ENCODE assay signal across 8 cellular contexts in genomic region chr7:32164341-32164996, GRCh38.
DNase-seq lines count a peak whose midpoint lies in the region; ATAC-seq, FAIRE-seq and TF ChIP-seq lines count a peak whose summit lies in the region.

No MANE protein-coding gene starts in this region.

- no peak for ATAC-seq in GM18861 (IDR thresholded peaks at IDR 0.05; ENCODE audit: unreplicated experiment)

- TF ChIP-seq CTCF in AG09319 (IDR thresholded peaks at IDR 0.05; ENCODE audit: low read depth, low read length) = peak; percentile 39
- peak; percentile 42 for TF ChIP-seq CTCF in LNCaP clone FGC (IDR thresholded peaks at IDR 0.05; ENCODE audit: control insufficient read depth, extremely low read depth, insufficient read depth)
- TF ChIP-seq CTCF in astrocyte (IDR thresholded peaks at IDR 0.05; ENCODE audit: insufficient read depth, low read depth, low read length) = peak; percentile 68

- H3K27ac Mint-ChIP-seq in astrocyte (ENCODE audit: unreplicated experiment) = peak overlapping the region; percentile 99

- H3K9ac ChIP-seq in astrocyte (ENCODE audit: low read length) = peak overlapping the region; percentile 77

- H3K4me1 ChIP-seq in astrocyte (ENCODE audit: insufficient read depth, low read length) = peaks cover 38% of the 10 kb centered on the region

- no peaks in the 10 kb centered on the region for H3K27me3 ChIP-seq in astrocyte (ENCODE audit: insufficient read depth, low read length)

- no peaks in the 10 kb centered on the region for H3K79me2 ChIP-seq in astrocyte (ENCODE audit: insufficient read depth, low read length)

- no peaks in the 10 kb centered on the region for H3K9me3 Mint-ChIP-seq in astrocyte (ENCODE audit: unreplicated experiment)

- no peaks in the 10 kb centered on the region for H3K27me3 Mint-ChIP-seq in astrocyte (ENCODE audit: low read depth, unreplicated experiment)

- H3K9me3 ChIP-seq in astrocyte (ENCODE audit: insufficient read depth, low read depth, low read length) = no peaks in the 10 kb centered on the region

- no peaks in the 10 kb centered on the region for H4K20me1 ChIP-seq in astrocyte (ENCODE audit: insufficient read depth, low read length)

- DNase-seq in AG09319 (ENCODE audit: extremely low read depth, low read depth) = no peak
- DNase-seq in LNCaP clone FGC (ENCODE audit: low read depth) = peak; percentile 13
- DNase-seq in astrocyte (ENCODE audit: low read depth) = peak; percentile 78
- DNase-seq in inferior parietal cortex (ENCODE audit: extremely low spot score) = peak; percentile 57
- DNase-seq in activated CD4-positive, CD25-positive, alpha-beta regulatory T cell (lab: John Stamatoyannopoulos, UW) = no peak
- no peak for DNase-seq in posterior vena cava (ENCODE audit: low spot score)
- no peak for DNase-seq in middle frontal gyrus (ENCODE audit: extremely low spot score, low spot score)

- no peak for FAIRE-seq in astrocyte (lab: Jason Lieb, UNC)

- no peak overlapping the region for H3K4me3 Mint-ChIP-seq in astrocyte (ENCODE audit: unreplicated experiment)

- peaks cover 47% of the 10 kb centered on the region for H3K4me1 Mint-ChIP-seq in astrocyte (ENCODE audit: low read depth, unreplicated experiment)

- peak overlapping the region; percentile 24 for H3K4me2 ChIP-seq in astrocyte (ENCODE audit: low read length)

- no peaks in the 10 kb centered on the region for H3K36me3 ChIP-seq in astrocyte (ENCODE audit: insufficient read depth, low read length)

- H3K36me3 Mint-ChIP-seq in astrocyte (ENCODE audit: low read depth, unreplicated experiment) = no peaks in the 10 kb centered on the region

- H2AFZ ChIP-seq in astrocyte (ENCODE audit: low read depth, low read length) = no peak overlapping the region

- peak overlapping the region; percentile 99 for H3K27ac ChIP-seq in astrocyte (ENCODE audit: low read depth, low read length)

- intact Hi-C loops in posterior vena cava (cut with DNase I) = loop anchor here in 1 of 2 donors (5.0 kb wide), 2 partner anchors 72 to 282 kb away; no protein-coding TSS in a partner anchor

- H3K4me3 ChIP-seq in LNCaP clone FGC (ENCODE audit: low read depth, low read length) (no peak overlapping the region), astrocyte (ENCODE audit: insufficient read depth, low read depth, low read length) (no peak overlapping the region)

Comparison
In these comparisons a context has a peak if more than half of its experiments do, and no peak if none do; other contexts are left out.
1. DNase-seq: peak in LNCaP clone FGC (single experiment), astrocyte (single experiment) and inferior parietal cortex (single experiment); none in AG09319 (single experiment), activated CD4-positive, CD25-positive, alpha-beta regulatory T cell (0 of 4), posterior vena cava (single experiment) and middle frontal gyrus (single experiment).
2. Peak in every context shown above with its lines, with median percentiles within 50 percentile points of each other: CTCF ChIP-seq.